In genomic region chr6:136792066-136792944, GRCh38 we compare ENCODE assay signal across 1 cellular context.
TF ChIP-seq lines count a peak whose summit lies in the region.

Gene MAP3K5, minus strand, starts transcription at chr6:136792477. Its CDS starts 320 bp downstream, at chr6:136792157.

TF ChIP-seq in HepG2, 621 proteins besides CTCF, POLR2A, EP300 and RAD21 (continued from another document and continues in another):
- TF ChIP-seq, protein P1, sequence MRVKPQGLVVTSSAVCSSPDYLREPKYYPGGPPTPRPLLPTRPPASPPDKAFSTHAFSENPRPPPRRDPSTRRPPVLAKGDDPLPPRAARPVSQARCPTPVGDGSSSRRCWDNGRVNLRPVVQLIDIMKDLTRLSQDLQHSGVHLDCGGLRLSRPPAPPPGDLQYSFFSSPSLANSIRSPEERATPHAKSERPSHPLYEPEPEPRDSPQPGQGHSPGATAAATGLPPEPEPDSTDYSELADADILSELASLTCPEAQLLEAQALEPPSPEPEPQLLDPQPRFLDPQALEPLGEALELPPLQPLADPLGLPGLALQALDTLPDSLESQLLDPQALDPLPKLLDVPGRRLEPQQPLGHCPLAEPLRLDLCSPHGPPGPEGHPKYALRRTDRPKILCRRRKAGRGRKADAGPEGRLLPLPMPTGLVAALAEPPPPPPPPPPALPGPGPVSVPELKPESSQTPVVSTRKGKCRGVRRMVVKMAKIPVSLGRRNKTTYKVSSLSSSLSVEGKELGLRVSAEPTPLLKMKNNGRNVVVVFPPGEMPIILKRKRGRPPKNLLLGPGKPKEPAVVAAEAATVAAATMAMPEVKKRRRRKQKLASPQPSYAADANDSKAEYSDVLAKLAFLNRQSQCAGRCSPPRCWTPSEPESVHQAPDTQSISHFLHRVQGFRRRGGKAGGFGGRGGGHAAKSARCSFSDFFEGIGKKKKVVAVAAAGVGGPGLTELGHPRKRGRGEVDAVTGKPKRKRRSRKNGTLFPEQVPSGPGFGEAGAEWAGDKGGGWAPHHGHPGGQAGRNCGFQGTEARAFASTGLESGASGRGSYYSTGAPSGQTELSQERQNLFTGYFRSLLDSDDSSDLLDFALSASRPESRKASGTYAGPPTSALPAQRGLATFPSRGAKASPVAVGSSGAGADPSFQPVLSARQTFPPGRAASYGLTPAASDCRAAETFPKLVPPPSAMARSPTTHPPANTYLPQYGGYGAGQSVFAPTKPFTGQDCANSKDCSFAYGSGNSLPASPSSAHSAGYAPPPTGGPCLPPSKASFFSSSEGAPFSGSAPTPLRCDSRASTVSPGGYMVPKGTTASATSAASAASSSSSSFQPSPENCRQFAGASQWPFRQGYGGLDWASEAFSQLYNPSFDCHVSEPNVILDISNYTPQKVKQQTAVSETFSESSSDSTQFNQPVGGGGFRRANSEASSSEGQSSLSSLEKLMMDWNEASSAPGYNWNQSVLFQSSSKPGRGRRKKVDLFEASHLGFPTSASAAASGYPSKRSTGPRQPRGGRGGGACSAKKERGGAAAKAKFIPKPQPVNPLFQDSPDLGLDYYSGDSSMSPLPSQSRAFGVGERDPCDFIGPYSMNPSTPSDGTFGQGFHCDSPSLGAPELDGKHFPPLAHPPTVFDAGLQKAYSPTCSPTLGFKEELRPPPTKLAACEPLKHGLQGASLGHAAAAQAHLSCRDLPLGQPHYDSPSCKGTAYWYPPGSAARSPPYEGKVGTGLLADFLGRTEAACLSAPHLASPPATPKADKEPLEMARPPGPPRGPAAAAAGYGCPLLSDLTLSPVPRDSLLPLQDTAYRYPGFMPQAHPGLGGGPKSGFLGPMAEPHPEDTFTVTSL (CRISPR knock-in tag; IDR thresholded peaks at IDR 0.05; ENCODE audit: borderline replicate concordance): no peak
- TF ChIP-seq MXD4 (CRISPR knock-in tag; IDR thresholded peaks at IDR 0.05) (no peak), NFIC (IDR thresholded peaks at IDR 0.05; ENCODE audit: low read length) (no peak), ZNF446 (CRISPR knock-in tag; IDR thresholded peaks at IDR 0.05) (peak; percentile 62; the same call in 1 of the 2 replicates), ZFY (CRISPR knock-in tag; IDR thresholded peaks at IDR 0.05) (peak; percentile 20; the same call in 1 of the 2 replicates), PHB2 (IDR thresholded peaks at IDR 0.05; ENCODE audit: partially characterized antibody) (no peak), ZMYM4 (CRISPR knock-in tag; IDR thresholded peaks at IDR 0.05) (peak; percentile 41; the same call in 1 of the 2 replicates), SNAPC2 (CRISPR knock-in tag; IDR thresholded peaks at IDR 0.05) (no peak), ZNF619 (CRISPR knock-in tag; IDR thresholded peaks at IDR 0.05) (no peak), ZNF780A (CRISPR knock-in tag; IDR thresholded peaks at IDR 0.05) (no peak), SMC3 (IDR thresholded peaks at IDR 0.05; ENCODE audit: low read length) (no peak), SETDB1 (CRISPR knock-in tag; IDR thresholded peaks at IDR 0.05; ENCODE audit: borderline replicate concordance) (no peak), KLF15 (CRISPR knock-in tag; IDR thresholded peaks at IDR 0.05; ENCODE audit: borderline replicate concordance) (no peak), HNRNPH1 (optimal IDR thresholded peaks at IDR 0.05; ENCODE audit: low read depth, low read length) (no peak), NR1H2 (CRISPR knock-in tag; IDR thresholded peaks at IDR 0.05; ENCODE audit: borderline replicate concordance, low read depth) (no peak), ZNF138 (CRISPR knock-in tag; IDR thresholded peaks at IDR 0.05; ENCODE audit: low read depth) (no peak), MTA3 (CRISPR knock-in tag; IDR thresholded peaks at IDR 0.05) (no peak), ZNF260 (CRISPR knock-in tag; IDR thresholded peaks at IDR 0.05; ENCODE audit: borderline replicate concordance, low read depth) (no peak), HDAC1 (CRISPR knock-in tag; IDR thresholded peaks at IDR 0.05) (peak; percentile 42; the same call in 1 of the 2 replicates), NFYC (CRISPR knock-in tag; IDR thresholded peaks at IDR 0.05) (no peak), NRL (CRISPR knock-in tag; IDR thresholded peaks at IDR 0.05; ENCODE audit: borderline replicate concordance) (peak; percentile 79; the same call in 1 of the 2 replicates), FOXP1 (IDR thresholded peaks at IDR 0.05) (no peak), FOXP1 (CRISPR knock-in tag; IDR thresholded peaks at IDR 0.05) (no peak), MED13 (CRISPR knock-in tag; IDR thresholded peaks at IDR 0.05) (no peak), ZFP62 (CRISPR knock-in tag; IDR thresholded peaks at IDR 0.05) (no peak), ZBTB20 (CRISPR knock-in tag; IDR thresholded peaks at IDR 0.05; ENCODE audit: borderline replicate concordance, low read depth) (no peak), ZMYM3 (CRISPR knock-in tag; IDR thresholded peaks at IDR 0.05) (no peak), ZNF20 (CRISPR knock-in tag; IDR thresholded peaks at IDR 0.05) (no peak), HNF4A (CRISPR knock-in tag; IDR thresholded peaks at IDR 0.05) (no peak), SP2 (CRISPR knock-in tag; IDR thresholded peaks at IDR 0.05) (no peak), ASH2L (IDR thresholded peaks at IDR 0.05; ENCODE audit: insufficient read length, low read depth, low read length) (no peak), ZNF337 (CRISPR knock-in tag; IDR thresholded peaks at IDR 0.05; ENCODE audit: borderline replicate concordance, low read depth) (no peak), FOXO1 (CRISPR knock-in tag; IDR thresholded peaks at IDR 0.05) (peak; percentile 22; the same call in 1 of the 2 replicates), ZNF75D (CRISPR knock-in tag; IDR thresholded peaks at IDR 0.05; ENCODE audit: borderline replicate concordance) (no peak), RNF2 (conservative IDR thresholded peaks at IDR 0.05; ENCODE audit: low read depth) (no peak; the same call in 1 of the 2 replicates), NFATC3 (CRISPR knock-in tag; IDR thresholded peaks at IDR 0.05) (no peak), RBFOX2 (IDR thresholded peaks at IDR 0.05; ENCODE audit: low read depth, low read length) (no peak), ZNF672 (CRISPR knock-in tag; IDR thresholded peaks at IDR 0.05) (no peak; the same call in 1 of the 2 replicates), NCOR1 (IDR thresholded peaks at IDR 0.05; ENCODE audit: borderline replicate concordance, low read length) (no peak)
- TF ChIP-seq, protein P2, sequence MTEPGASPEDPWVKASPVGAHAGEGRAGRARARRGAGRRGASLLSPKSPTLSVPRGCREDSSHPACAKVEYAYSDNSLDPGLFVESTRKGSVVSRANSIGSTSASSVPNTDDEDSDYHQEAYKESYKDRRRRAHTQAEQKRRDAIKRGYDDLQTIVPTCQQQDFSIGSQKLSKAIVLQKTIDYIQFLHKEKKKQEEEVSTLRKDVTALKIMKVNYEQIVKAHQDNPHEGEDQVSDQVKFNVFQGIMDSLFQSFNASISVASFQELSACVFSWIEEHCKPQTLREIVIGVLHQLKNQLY (CRISPR knock-in tag; IDR thresholded peaks at IDR 0.05): no peak
- TF ChIP-seq, protein P3, sequence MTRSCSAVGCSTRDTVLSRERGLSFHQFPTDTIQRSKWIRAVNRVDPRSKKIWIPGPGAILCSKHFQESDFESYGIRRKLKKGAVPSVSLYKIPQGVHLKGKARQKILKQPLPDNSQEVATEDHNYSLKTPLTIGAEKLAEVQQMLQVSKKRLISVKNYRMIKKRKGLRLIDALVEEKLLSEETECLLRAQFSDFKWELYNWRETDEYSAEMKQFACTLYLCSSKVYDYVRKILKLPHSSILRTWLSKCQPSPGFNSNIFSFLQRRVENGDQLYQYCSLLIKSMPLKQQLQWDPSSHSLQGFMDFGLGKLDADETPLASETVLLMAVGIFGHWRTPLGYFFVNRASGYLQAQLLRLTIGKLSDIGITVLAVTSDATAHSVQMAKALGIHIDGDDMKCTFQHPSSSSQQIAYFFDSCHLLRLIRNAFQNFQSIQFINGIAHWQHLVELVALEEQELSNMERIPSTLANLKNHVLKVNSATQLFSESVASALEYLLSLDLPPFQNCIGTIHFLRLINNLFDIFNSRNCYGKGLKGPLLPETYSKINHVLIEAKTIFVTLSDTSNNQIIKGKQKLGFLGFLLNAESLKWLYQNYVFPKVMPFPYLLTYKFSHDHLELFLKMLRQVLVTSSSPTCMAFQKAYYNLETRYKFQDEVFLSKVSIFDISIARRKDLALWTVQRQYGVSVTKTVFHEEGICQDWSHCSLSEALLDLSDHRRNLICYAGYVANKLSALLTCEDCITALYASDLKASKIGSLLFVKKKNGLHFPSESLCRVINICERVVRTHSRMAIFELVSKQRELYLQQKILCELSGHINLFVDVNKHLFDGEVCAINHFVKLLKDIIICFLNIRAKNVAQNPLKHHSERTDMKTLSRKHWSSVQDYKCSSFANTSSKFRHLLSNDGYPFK (CRISPR knock-in tag; IDR thresholded peaks at IDR 0.05; ENCODE audit: borderline replicate concordance): no peak
- TF ChIP-seq, protein P4, sequence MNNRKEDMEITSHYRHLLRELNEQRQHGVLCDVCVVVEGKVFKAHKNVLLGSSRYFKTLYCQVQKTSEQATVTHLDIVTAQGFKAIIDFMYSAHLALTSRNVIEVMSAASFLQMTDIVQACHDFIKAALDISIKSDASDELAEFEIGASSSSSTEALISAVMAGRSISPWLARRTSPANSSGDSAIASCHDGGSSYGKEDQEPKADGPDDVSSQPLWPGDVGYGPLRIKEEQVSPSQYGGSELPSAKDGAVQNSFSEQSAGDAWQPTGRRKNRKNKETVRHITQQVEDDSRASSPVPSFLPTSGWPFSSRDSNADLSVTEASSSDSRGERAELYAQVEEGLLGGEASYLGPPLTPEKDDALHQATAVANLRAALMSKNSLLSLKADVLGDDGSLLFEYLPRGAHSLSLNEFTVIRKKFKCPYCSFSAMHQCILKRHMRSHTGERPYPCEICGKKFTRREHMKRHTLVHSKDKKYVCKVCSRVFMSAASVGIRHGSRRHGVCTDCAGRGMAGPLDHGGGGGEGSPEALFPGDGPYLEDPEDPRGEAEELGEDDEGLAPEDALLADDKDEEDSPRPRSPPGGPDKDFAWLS (CRISPR knock-in tag; IDR thresholded peaks at IDR 0.05; ENCODE audit: borderline replicate concordance): no peak
- TF ChIP-seq, protein P5, sequence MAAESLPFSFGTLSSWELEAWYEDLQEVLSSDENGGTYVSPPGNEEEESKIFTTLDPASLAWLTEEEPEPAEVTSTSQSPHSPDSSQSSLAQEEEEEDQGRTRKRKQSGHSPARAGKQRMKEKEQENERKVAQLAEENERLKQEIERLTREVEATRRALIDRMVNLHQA (CRISPR knock-in tag; IDR thresholded peaks at IDR 0.05): no peak
- TF ChIP-seq, protein P6, sequence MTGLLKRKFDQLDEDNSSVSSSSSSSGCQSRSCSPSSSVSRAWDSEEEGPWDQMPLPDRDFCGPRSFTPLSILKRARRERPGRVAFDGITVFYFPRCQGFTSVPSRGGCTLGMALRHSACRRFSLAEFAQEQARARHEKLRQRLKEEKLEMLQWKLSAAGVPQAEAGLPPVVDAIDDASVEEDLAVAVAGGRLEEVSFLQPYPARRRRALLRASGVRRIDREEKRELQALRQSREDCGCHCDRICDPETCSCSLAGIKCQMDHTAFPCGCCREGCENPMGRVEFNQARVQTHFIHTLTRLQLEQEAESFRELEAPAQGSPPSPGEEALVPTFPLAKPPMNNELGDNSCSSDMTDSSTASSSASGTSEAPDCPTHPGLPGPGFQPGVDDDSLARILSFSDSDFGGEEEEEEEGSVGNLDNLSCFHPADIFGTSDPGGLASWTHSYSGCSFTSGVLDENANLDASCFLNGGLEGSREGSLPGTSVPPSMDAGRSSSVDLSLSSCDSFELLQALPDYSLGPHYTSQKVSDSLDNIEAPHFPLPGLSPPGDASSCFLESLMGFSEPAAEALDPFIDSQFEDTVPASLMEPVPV (CRISPR knock-in tag; IDR thresholded peaks at IDR 0.05): no peak
- TF ChIP-seq, protein P7, sequence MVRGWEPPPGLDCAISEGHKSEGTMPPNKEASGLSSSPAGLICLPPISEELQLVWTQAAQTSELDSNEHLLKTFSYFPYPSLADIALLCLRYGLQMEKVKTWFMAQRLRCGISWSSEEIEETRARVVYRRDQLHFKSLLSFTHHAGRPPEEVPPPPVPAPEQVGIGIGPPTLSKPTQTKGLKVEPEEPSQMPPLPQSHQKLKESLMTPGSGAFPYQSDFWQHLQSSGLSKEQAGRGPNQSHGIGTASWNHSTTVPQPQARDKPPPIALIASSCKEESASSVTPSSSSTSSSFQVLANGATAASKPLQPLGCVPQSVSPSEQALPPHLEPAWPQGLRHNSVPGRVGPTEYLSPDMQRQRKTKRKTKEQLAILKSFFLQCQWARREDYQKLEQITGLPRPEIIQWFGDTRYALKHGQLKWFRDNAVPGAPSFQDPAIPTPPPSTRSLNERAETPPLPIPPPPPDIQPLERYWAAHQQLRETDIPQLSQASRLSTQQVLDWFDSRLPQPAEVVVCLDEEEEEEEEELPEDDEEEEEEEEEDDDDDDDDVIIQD (CRISPR knock-in tag; IDR thresholded peaks at IDR 0.05; ENCODE audit: low read depth): no peak
- TF ChIP-seq, protein P8, sequence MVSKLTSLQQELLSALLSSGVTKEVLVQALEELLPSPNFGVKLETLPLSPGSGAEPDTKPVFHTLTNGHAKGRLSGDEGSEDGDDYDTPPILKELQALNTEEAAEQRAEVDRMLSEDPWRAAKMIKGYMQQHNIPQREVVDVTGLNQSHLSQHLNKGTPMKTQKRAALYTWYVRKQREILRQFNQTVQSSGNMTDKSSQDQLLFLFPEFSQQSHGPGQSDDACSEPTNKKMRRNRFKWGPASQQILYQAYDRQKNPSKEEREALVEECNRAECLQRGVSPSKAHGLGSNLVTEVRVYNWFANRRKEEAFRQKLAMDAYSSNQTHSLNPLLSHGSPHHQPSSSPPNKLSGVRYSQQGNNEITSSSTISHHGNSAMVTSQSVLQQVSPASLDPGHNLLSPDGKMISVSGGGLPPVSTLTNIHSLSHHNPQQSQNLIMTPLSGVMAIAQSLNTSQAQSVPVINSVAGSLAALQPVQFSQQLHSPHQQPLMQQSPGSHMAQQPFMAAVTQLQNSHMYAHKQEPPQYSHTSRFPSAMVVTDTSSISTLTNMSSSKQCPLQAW (CRISPR knock-in tag; IDR thresholded peaks at IDR 0.05): no peak
- TF ChIP-seq, protein P9, sequence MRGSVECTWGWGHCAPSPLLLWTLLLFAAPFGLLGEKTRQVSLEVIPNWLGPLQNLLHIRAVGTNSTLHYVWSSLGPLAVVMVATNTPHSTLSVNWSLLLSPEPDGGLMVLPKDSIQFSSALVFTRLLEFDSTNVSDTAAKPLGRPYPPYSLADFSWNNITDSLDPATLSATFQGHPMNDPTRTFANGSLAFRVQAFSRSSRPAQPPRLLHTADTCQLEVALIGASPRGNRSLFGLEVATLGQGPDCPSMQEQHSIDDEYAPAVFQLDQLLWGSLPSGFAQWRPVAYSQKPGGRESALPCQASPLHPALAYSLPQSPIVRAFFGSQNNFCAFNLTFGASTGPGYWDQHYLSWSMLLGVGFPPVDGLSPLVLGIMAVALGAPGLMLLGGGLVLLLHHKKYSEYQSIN (CRISPR knock-in tag; IDR thresholded peaks at IDR 0.05; ENCODE audit: borderline replicate concordance): no peak
